ENCODE assay signal across 18 cellular contexts in the genomic region with DNA sequence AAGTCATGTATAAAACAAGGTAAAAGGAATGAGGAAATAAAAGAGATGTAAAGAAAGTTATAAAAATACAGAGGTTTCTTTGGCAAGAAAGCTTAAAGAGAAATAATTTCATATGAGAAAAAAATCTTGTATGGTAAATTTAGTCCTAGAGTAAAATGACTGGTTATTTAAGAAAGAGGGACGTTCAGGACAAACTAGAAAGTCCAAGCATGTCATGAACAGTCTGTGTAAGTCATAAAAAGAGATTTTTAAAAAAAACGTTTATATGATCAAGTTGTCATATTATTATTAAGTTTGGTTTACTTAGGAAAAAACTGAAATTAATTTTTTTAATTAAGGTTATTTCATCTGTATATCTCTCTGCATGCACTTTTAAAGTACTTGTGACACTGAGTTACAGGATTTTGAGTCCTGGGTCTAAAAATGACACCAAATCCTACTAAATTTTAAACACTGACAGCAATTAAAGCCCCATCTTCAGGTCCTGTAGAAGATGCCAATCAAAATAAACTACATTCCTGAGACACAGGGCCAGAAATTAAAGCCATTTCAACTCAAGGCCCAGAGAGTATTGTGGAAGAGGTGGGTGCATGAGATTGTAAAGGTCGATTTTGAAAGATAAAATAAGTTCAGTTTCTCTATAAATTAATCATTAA.
DNase-seq lines count a peak whose midpoint lies in the region; ATAC-seq lines count a peak whose summit lies in the region.
"Had no signal": no experiment of that assay in that cellular context is flagged by ENCODE, and none has a peak within 500 bp of the region (broad histone marks: within the 10 kb centered on the region; RNA-seq: fewer than 3 reads in every experiment).

No MANE protein-coding gene starts in this region.

- H4K8ac ChIP-seq in mesendoderm (ENCODE audit: low read depth, low read length): no peak overlapping the region

- peaks cover 8% of the 10 kb centered on the region for H3K79me1 ChIP-seq in mesendoderm (ENCODE audit: low read length)

- no peak overlapping the region for H3K56ac ChIP-seq in mesendoderm (ENCODE audit: low read length)

- no peak overlapping the region for H3K9ac ChIP-seq in Karpas-422 (ENCODE audit: low read length)
- no peak overlapping the region for H3K9ac ChIP-seq in adipocyte (ENCODE audit: low read length)
- H3K9ac ChIP-seq in mesendoderm (ENCODE audit: low read length): no peak overlapping the region

- H2BK5ac ChIP-seq in mesendoderm (ENCODE audit: low read length): no peak overlapping the region

- H3K27ac ChIP-seq in Karpas-422 (ENCODE audit: low read length) (no peak overlapping the region), mesendoderm (ENCODE audit: low read depth, low read length) (no peak overlapping the region)
- H3K27ac ChIP-seq: C4-2B had no signal

- no peak for ATAC-seq in GM18498 (IDR thresholded peaks at IDR 0.05; ENCODE audit: unreplicated experiment)

- WGBS in mesendoderm (ENCODE audit: extremely low coverage, insufficient coverage, low lambda C conversion rate): 100% methylated on average over 1 of the region's 3 CpGs

- H4K20me1 ChIP-seq in Karpas-422 (ENCODE audit: insufficient read depth, low read depth, low read length): no peaks in the 10 kb centered on the region

- no peak overlapping the region for H3K18ac ChIP-seq in mesendoderm (ENCODE audit: low read length)

- no peak overlapping the region for H3K4me3 ChIP-seq in Karpas-422 (ENCODE audit: low read length)
- H3K4me3 ChIP-seq in adipocyte (ENCODE audit: low read length): peak overlapping the region; percentile 17
- no peak overlapping the region for H3K4me3 ChIP-seq in mesendoderm (ENCODE audit: low read length)

- H3K4ac ChIP-seq in mesendoderm (ENCODE audit: low read depth, low read length): no peak overlapping the region

- no peak overlapping the region for H3K4me2 ChIP-seq in Karpas-422 (ENCODE audit: low read depth, low read length, poor library complexity, severe bottlenecking)
- H3K4me2 ChIP-seq in mesendoderm (ENCODE audit: low read length): no peak overlapping the region

- no peaks in the 10 kb centered on the region for H3K79me2 ChIP-seq in Karpas-422 (ENCODE audit: low read length)
- H3K79me2 ChIP-seq in mesendoderm (ENCODE audit: control insufficient read depth, insufficient read depth, low read length): peaks cover 2% of the 10 kb centered on the region

- H2AFZ ChIP-seq in Karpas-422 (ENCODE audit: low read length): no peak overlapping the region

- no peak overlapping the region for H2BK120ac ChIP-seq in mesendoderm (ENCODE audit: low read depth, low read length)

- no peak overlapping the region for H4K5ac ChIP-seq in mesendoderm (ENCODE audit: low read length)

- peaks cover 4% of the 10 kb centered on the region; the same call in 1 of the 2 replicates for H3K36me3 ChIP-seq in Karpas-422 (ENCODE audit: insufficient read depth, low read length)
- H3K36me3 ChIP-seq in adipocyte (ENCODE audit: control insufficient read depth, insufficient read depth, low read length, severe bottlenecking): peaks cover 2% of the 10 kb centered on the region
- H3K36me3 ChIP-seq in mesendoderm (ENCODE audit: control insufficient read depth, insufficient read depth, low read length): no peaks in the 10 kb centered on the region

- no peaks in the 10 kb centered on the region for H3K4me1 ChIP-seq in Karpas-422 (ENCODE audit: low read length)
- H3K4me1 ChIP-seq in adipocyte (ENCODE audit: control insufficient read depth, insufficient read depth, low read length): peaks cover 11% of the 10 kb centered on the region
- no peaks in the 10 kb centered on the region for H3K4me1 ChIP-seq in mesendoderm (ENCODE audit: control insufficient read depth, low read depth, low read length)

- no peaks in the 10 kb centered on the region for H3K9me2 ChIP-seq in Karpas-422 (replicated peaks; ENCODE audit: insufficient read depth, low read length)

- no peak overlapping the region for H3K23ac ChIP-seq in mesendoderm (ENCODE audit: low read length)

- H3K9me3 ChIP-seq in Karpas-422 (ENCODE audit: low read length) (peaks cover 10% of the 10 kb centered on the region), adipocyte (ENCODE audit: control insufficient read depth, low read length) (peaks cover 11% of the 10 kb centered on the region)

- no peak overlapping the region for H2BK15ac ChIP-seq in mesendoderm (replicated peaks; ENCODE audit: low read depth)

- no peaks in the 10 kb centered on the region for H3K27me3 ChIP-seq in Karpas-422 (ENCODE audit: low read length)
- H3K27me3 ChIP-seq in adipocyte (replicated peaks; ENCODE audit: control insufficient read depth, insufficient read depth, low read length): no peaks in the 10 kb centered on the region
- H3K27me3 ChIP-seq in mesendoderm (ENCODE audit: insufficient read depth, low read length, poor library complexity): no peaks in the 10 kb centered on the region

- no peak overlapping the region for H2AK5ac ChIP-seq in mesendoderm (ENCODE audit: low read length)

- DNase-seq in NCI-H2227 (lab: John Stamatoyannopoulos, UW; ENCODE audit: unreplicated experiment) (peak; percentile 0), NCI-H2227 treated with DMSO at 0.1 percent for 48 hours (lab: John Stamatoyannopoulos, UW) (no peak), Karpas-422 (peak; percentile 49), adipocyte (ENCODE audit: low read depth) (no peak), mesendoderm (peak; percentile 58), midbrain (lab: John Stamatoyannopoulos, UW) (no peak), CD1c-positive myeloid dendritic cell (ENCODE audit: extremely low spot score) (no peak)
- DNase-seq: GF-D8; GOT3; KBM-7; MV-4-11; NCI-H187; NCI-H748 treated with DMSO at 0.1 percent for 48 hours; NK-92 treated with Interleukin-12 subunit alpha and Interleukin-12 subunit beta, amount 100 ng/mL, for 24 hours; SIG-M5; T-helper 1 cell had no signal

Comparison
In these comparisons a context has a peak if more than half of its experiments do, and no peak if none do; other contexts are left out.
1. DNase-seq: peak in NCI-H2227 (single experiment), Karpas-422 (single experiment) and mesendoderm (single experiment); none in NCI-H2227 treated with DMSO at 0.1 percent for 48 hours (single experiment), adipocyte (single experiment), midbrain (single experiment) and CD1c-positive myeloid dendritic cell (single experiment).